Comparison of ENCODE assay signal across 9 cellular contexts in the genomic region with DNA sequence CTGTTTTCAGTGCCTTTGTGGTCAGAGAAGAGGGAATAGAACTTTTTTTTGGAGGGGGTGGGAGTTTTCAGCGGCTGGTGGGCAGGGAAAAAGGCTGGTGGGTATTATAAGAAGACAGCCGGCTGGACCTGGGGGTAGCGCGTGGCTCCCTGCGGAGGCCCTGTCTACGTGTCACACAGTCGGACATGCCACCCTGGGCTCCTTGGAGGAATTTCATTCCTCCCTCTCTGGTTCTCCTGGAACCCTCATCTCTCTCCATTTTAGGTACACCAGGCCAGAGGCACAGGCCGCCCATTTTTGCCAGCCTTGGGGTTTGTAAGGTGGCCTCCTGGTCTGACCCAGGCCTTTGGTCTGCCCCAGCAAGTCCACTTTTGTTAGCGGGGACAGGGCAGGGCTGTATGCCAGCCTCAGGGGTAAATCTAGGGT. TPM values are rescaled to one million over a fixed set of nuclear protein-coding genes. Genes with fewer than 3 reads are reported as not detected.
DNase-seq lines count a peak whose midpoint lies in the region; ATAC-seq lines count a peak whose summit lies in the region.
"Had no signal": no experiment of that assay in that cellular context is flagged by ENCODE, and none has a peak within 500 bp of the region (broad histone marks: within the 10 kb centered on the region; RNA-seq: fewer than 3 reads in every experiment).

No MANE protein-coding gene starts in this region.

- no peak for ATAC-seq in activated CD4-positive, alpha-beta T cell treated with anti-CD3 and anti-CD28 coated beads for 36 hours
- ATAC-seq in stimulated activated effector memory CD8-positive, alpha-beta T cell treated with anti-CD3 and anti-CD28 coated beads, Interleukin-12 subunit alpha, Interleukin-12 subunit beta, amount 100 ng/mL, for 72 hours = no peak
- ATAC-seq in HG03432 (IDR thresholded peaks at IDR 0.05; ENCODE audit: unreplicated experiment) = no peak
- ATAC-seq: pancreas had no signal

- POLR2A ChIA-PET in activated CD4-positive, alpha-beta T cell treated with anti-CD3 and anti-CD28 coated beads for 36 hours (lab: Charles Lee) = no interaction called here

- no peaks in the 10 kb centered on the region for H3K9me3 Mint-ChIP-seq in activated CD4-positive, alpha-beta T cell treated with anti-CD3 and anti-CD28 coated beads, Interleukin-2, amount 10 ng/mL, durations not matched to agents 24 days and 14 days
- H3K9me3 Mint-ChIP-seq in activated CD4-positive, alpha-beta T cell treated with anti-CD3 and anti-CD28 coated beads for 36 hours (ENCODE audit: low read depth) = no peaks in the 10 kb centered on the region
- no peaks in the 10 kb centered on the region for H3K9me3 Mint-ChIP-seq in activated T-helper 2 cell treated with anti-CD3 and anti-CD28 coated beads, Interferon-gamma antibody, Interleukin-2, Interleukin-4, amounts not matched to agents 10 μg/mL and 5 μg/mL and 100 μg/mL, durations not matched to agents 14 hours and 24 hours and 36 hours
- H3K9me3 Mint-ChIP-seq in stimulated activated effector memory CD8-positive, alpha-beta T cell treated with anti-CD3 and anti-CD28 coated beads, Interleukin-12 subunit alpha, Interleukin-12 subunit beta, amount 100 ng/mL, for 72 hours = no peaks in the 10 kb centered on the region

- intact Hi-C loops in activated CD4-positive, alpha-beta T cell treated with anti-CD3 and anti-CD28 coated beads, Interleukin-2, amount 10 ng/mL, durations not matched to agents 24 days and 14 days (cut with micrococcal nuclease) = no loop called here
- intact Hi-C loops in activated CD4-positive, alpha-beta T cell treated with anti-CD3 and anti-CD28 coated beads for 36 hours (cut with DNase I, micrococcal nuclease) = no loop called here
- intact Hi-C loops in activated T-helper 2 cell treated with anti-CD3 and anti-CD28 coated beads, Interferon-gamma antibody, Interleukin-2, Interleukin-4, amounts not matched to agents 10 μg/mL and 5 μg/mL and 100 μg/mL, durations not matched to agents 14 hours and 24 hours and 36 hours (cut with micrococcal nuclease) = no loop called here

- H3K36me3 Mint-ChIP-seq in activated CD4-positive, alpha-beta T cell treated with anti-CD3 and anti-CD28 coated beads, Interleukin-2, amount 10 ng/mL, durations not matched to agents 24 days and 14 days (ENCODE audit: low read depth) = peaks cover 1% of the 10 kb centered on the region
- no peaks in the 10 kb centered on the region for H3K36me3 Mint-ChIP-seq in activated CD4-positive, alpha-beta T cell treated with anti-CD3 and anti-CD28 coated beads for 36 hours (ENCODE audit: low read depth)
- H3K36me3 Mint-ChIP-seq in activated T-helper 2 cell treated with anti-CD3 and anti-CD28 coated beads, Interferon-gamma antibody, Interleukin-2, Interleukin-4, amounts not matched to agents 10 μg/mL and 5 μg/mL and 100 μg/mL, durations not matched to agents 14 hours and 24 hours and 36 hours (ENCODE audit: low read depth) = peaks cover 4% of the 10 kb centered on the region
- H3K36me3 Mint-ChIP-seq in stimulated activated effector memory CD8-positive, alpha-beta T cell treated with anti-CD3 and anti-CD28 coated beads, Interleukin-12 subunit alpha, Interleukin-12 subunit beta, amount 100 ng/mL, for 72 hours = no peaks in the 10 kb centered on the region

- peak overlapping the region; percentile 56 for H3K4me3 Mint-ChIP-seq in activated CD4-positive, alpha-beta T cell treated with anti-CD3 and anti-CD28 coated beads, Interleukin-2, amount 10 ng/mL, durations not matched to agents 24 days and 14 days
- no peak overlapping the region for H3K4me3 Mint-ChIP-seq in activated CD4-positive, alpha-beta T cell treated with anti-CD3 and anti-CD28 coated beads for 36 hours
- peak overlapping the region; percentile 33 for H3K4me3 Mint-ChIP-seq in activated T-helper 2 cell treated with anti-CD3 and anti-CD28 coated beads, Interferon-gamma antibody, Interleukin-2, Interleukin-4, amounts not matched to agents 10 μg/mL and 5 μg/mL and 100 μg/mL, durations not matched to agents 14 hours and 24 hours and 36 hours (ENCODE audit: low read depth)
- H3K4me3 Mint-ChIP-seq in stimulated activated effector memory CD8-positive, alpha-beta T cell treated with anti-CD3 and anti-CD28 coated beads, Interleukin-12 subunit alpha, Interleukin-12 subunit beta, amount 100 ng/mL, for 72 hours = peak overlapping the region; percentile 91

- H3K4me3 ChIP-seq in iPS-18c (ENCODE audit: insufficient read depth, low read depth, low read length) = peak overlapping the region; percentile 96

- no peak for DNase-seq in activated CD4-positive, alpha-beta T cell treated with anti-CD3 and anti-CD28 coated beads, Interleukin-2, amount 10 ng/mL, durations not matched to agents 24 days and 14 days
- no peak for DNase-seq in activated CD4-positive, alpha-beta T cell treated with anti-CD3 and anti-CD28 coated beads for 36 hours
- no peak for DNase-seq in activated T-helper 2 cell treated with anti-CD3 and anti-CD28 coated beads, Interferon-gamma antibody, Interleukin-2, Interleukin-4, amounts not matched to agents 10 μg/mL and 5 μg/mL and 100 μg/mL, durations not matched to agents 14 hours and 24 hours and 36 hours (ENCODE audit: low spot score)
- no peak for DNase-seq in stimulated activated effector memory CD8-positive, alpha-beta T cell treated with anti-CD3 and anti-CD28 coated beads, Interleukin-12 subunit alpha, Interleukin-12 subunit beta, amount 100 ng/mL, for 72 hours (ENCODE audit: low spot score in 2 of 2)
- DNase-seq in islet precursor cell = no peak
- no peak for DNase-seq in hippocampal formation (lab: John Stamatoyannopoulos, UW)
- DNase-seq: pancreas had no signal

- H3K27ac Mint-ChIP-seq in activated CD4-positive, alpha-beta T cell treated with anti-CD3 and anti-CD28 coated beads, Interleukin-2, amount 10 ng/mL, durations not matched to agents 24 days and 14 days = no peak overlapping the region
- no peak overlapping the region for H3K27ac Mint-ChIP-seq in activated CD4-positive, alpha-beta T cell treated with anti-CD3 and anti-CD28 coated beads for 36 hours
- no peak overlapping the region for H3K27ac Mint-ChIP-seq in activated T-helper 2 cell treated with anti-CD3 and anti-CD28 coated beads, Interferon-gamma antibody, Interleukin-2, Interleukin-4, amounts not matched to agents 10 μg/mL and 5 μg/mL and 100 μg/mL, durations not matched to agents 14 hours and 24 hours and 36 hours
- no peak overlapping the region for H3K27ac Mint-ChIP-seq in stimulated activated effector memory CD8-positive, alpha-beta T cell treated with anti-CD3 and anti-CD28 coated beads, Interleukin-12 subunit alpha, Interleukin-12 subunit beta, amount 100 ng/mL, for 72 hours

- peaks cover 12% of the 10 kb centered on the region for H3K4me1 Mint-ChIP-seq in activated CD4-positive, alpha-beta T cell treated with anti-CD3 and anti-CD28 coated beads, Interleukin-2, amount 10 ng/mL, durations not matched to agents 24 days and 14 days
- peaks cover 22% of the 10 kb centered on the region for H3K4me1 Mint-ChIP-seq in activated CD4-positive, alpha-beta T cell treated with anti-CD3 and anti-CD28 coated beads for 36 hours
- peaks cover 8% of the 10 kb centered on the region for H3K4me1 Mint-ChIP-seq in activated T-helper 2 cell treated with anti-CD3 and anti-CD28 coated beads, Interferon-gamma antibody, Interleukin-2, Interleukin-4, amounts not matched to agents 10 μg/mL and 5 μg/mL and 100 μg/mL, durations not matched to agents 14 hours and 24 hours and 36 hours (ENCODE audit: low read depth)
- peaks cover 33% of the 10 kb centered on the region for H3K4me1 Mint-ChIP-seq in stimulated activated effector memory CD8-positive, alpha-beta T cell treated with anti-CD3 and anti-CD28 coated beads, Interleukin-12 subunit alpha, Interleukin-12 subunit beta, amount 100 ng/mL, for 72 hours

- H3K9me3 ChIP-seq in iPS-18c (ENCODE audit: control insufficient read depth, insufficient read depth, low read length) = peaks cover 2% of the 10 kb centered on the region
- H3K9me3 ChIP-seq: pancreas had no signal

- CTCF ChIA-PET in activated CD4-positive, alpha-beta T cell treated with anti-CD3 and anti-CD28 coated beads for 36 hours (lab: Charles Lee) = interaction anchor here (0.7 kb wide), 1 partner anchor 108 kb away, joined by 3 read pairs; no protein-coding TSS in a partner anchor

- peaks cover 21% of the 10 kb centered on the region for H3K27me3 Mint-ChIP-seq in activated CD4-positive, alpha-beta T cell treated with anti-CD3 and anti-CD28 coated beads, Interleukin-2, amount 10 ng/mL, durations not matched to agents 24 days and 14 days
- H3K27me3 Mint-ChIP-seq in activated CD4-positive, alpha-beta T cell treated with anti-CD3 and anti-CD28 coated beads for 36 hours = peaks cover 2% of the 10 kb centered on the region
- peaks cover 14% of the 10 kb centered on the region for H3K27me3 Mint-ChIP-seq in activated T-helper 2 cell treated with anti-CD3 and anti-CD28 coated beads, Interferon-gamma antibody, Interleukin-2, Interleukin-4, amounts not matched to agents 10 μg/mL and 5 μg/mL and 100 μg/mL, durations not matched to agents 14 hours and 24 hours and 36 hours (ENCODE audit: low read depth)

RNA-seq across cellular contexts. Expression of a gene that starts 0.9 kb away (rescaled TPM):
- total RNA-seq in activated CD4-positive, alpha-beta T cell treated with anti-CD3 and anti-CD28 coated beads, Interleukin-2, amount 10 ng/mL, durations not matched to agents 24 days and 14 days = 0.31 and 0.47 TPM in 2 replicates
- under 1 TPM; 0.39 to 0.42 TPM for total RNA-seq in activated CD4-positive, alpha-beta T cell treated with anti-CD3 and anti-CD28 coated beads for 36 hours
- 1.3 and 1.4 TPM in 2 replicates for total RNA-seq in activated T-helper 2 cell treated with anti-CD3 and anti-CD28 coated beads, Interferon-gamma antibody, Interleukin-2, Interleukin-4, amounts not matched to agents 10 μg/mL and 5 μg/mL and 100 μg/mL, durations not matched to agents 14 hours and 24 hours and 36 hours

RNA-seq across cellular contexts. Expression of a gene that starts 2.0 kb away (rescaled TPM):
- total RNA-seq in activated CD4-positive, alpha-beta T cell treated with anti-CD3 and anti-CD28 coated beads, Interleukin-2, amount 10 ng/mL, durations not matched to agents 24 days and 14 days = 4.1 and 5.9 TPM in 2 replicates
- 1 to 10 TPM; 1.5 to 2.0 TPM for total RNA-seq in activated CD4-positive, alpha-beta T cell treated with anti-CD3 and anti-CD28 coated beads for 36 hours
- 7.8 and 8.6 TPM in 2 replicates for total RNA-seq in activated T-helper 2 cell treated with anti-CD3 and anti-CD28 coated beads, Interferon-gamma antibody, Interleukin-2, Interleukin-4, amounts not matched to agents 10 μg/mL and 5 μg/mL and 100 μg/mL, durations not matched to agents 14 hours and 24 hours and 36 hours

RNA-seq across cellular contexts. Expression of a gene that starts 22.3 kb away (rescaled TPM):
- 46.2 and 47.3 TPM in 2 replicates for total RNA-seq in activated CD4-positive, alpha-beta T cell treated with anti-CD3 and anti-CD28 coated beads, Interleukin-2, amount 10 ng/mL, durations not matched to agents 24 days and 14 days
- 10 to 100 TPM; 37.5 to 46.9 TPM for total RNA-seq in activated CD4-positive, alpha-beta T cell treated with anti-CD3 and anti-CD28 coated beads for 36 hours
- 59.9 and 62.0 TPM in 2 replicates for total RNA-seq in activated T-helper 2 cell treated with anti-CD3 and anti-CD28 coated beads, Interferon-gamma antibody, Interleukin-2, Interleukin-4, amounts not matched to agents 10 μg/mL and 5 μg/mL and 100 μg/mL, durations not matched to agents 14 hours and 24 hours and 36 hours

RNA-seq across cellular contexts. Expression of a gene that starts 23.9 kb away (rescaled TPM):
- total RNA-seq in activated CD4-positive, alpha-beta T cell treated with anti-CD3 and anti-CD28 coated beads, Interleukin-2, amount 10 ng/mL, durations not matched to agents 24 days and 14 days = not detected in 2 replicates
- under 1 TPM; 0.19 to 0.21 TPM for total RNA-seq in activated CD4-positive, alpha-beta T cell treated with anti-CD3 and anti-CD28 coated beads for 36 hours
- 0.16 and 0.23 TPM in 2 replicates for total RNA-seq in activated T-helper 2 cell treated with anti-CD3 and anti-CD28 coated beads, Interferon-gamma antibody, Interleukin-2, Interleukin-4, amounts not matched to agents 10 μg/mL and 5 μg/mL and 100 μg/mL, durations not matched to agents 14 hours and 24 hours and 36 hours
- total RNA-seq: pancreas had no signal

RNA-seq across cellular contexts. Expression of a gene that starts 27.2 kb away (rescaled TPM):
- total RNA-seq in activated CD4-positive, alpha-beta T cell treated with anti-CD3 and anti-CD28 coated beads, Interleukin-2, amount 10 ng/mL, durations not matched to agents 24 days and 14 days = 0.14 and 0.24 TPM in 2 replicates
- under 1 TPM; 0.34 to 0.54 TPM for total RNA-seq in activated CD4-positive, alpha-beta T cell treated with anti-CD3 and anti-CD28 coated beads for 36 hours
- 0.78 and 1.3 TPM in 2 replicates for total RNA-seq in activated T-helper 2 cell treated with anti-CD3 and anti-CD28 coated beads, Interferon-gamma antibody, Interleukin-2, Interleukin-4, amounts not matched to agents 10 μg/mL and 5 μg/mL and 100 μg/mL, durations not matched to agents 14 hours and 24 hours and 36 hours
